27 cellular contexts compared by ENCODE assay signal in the genomic region with DNA sequence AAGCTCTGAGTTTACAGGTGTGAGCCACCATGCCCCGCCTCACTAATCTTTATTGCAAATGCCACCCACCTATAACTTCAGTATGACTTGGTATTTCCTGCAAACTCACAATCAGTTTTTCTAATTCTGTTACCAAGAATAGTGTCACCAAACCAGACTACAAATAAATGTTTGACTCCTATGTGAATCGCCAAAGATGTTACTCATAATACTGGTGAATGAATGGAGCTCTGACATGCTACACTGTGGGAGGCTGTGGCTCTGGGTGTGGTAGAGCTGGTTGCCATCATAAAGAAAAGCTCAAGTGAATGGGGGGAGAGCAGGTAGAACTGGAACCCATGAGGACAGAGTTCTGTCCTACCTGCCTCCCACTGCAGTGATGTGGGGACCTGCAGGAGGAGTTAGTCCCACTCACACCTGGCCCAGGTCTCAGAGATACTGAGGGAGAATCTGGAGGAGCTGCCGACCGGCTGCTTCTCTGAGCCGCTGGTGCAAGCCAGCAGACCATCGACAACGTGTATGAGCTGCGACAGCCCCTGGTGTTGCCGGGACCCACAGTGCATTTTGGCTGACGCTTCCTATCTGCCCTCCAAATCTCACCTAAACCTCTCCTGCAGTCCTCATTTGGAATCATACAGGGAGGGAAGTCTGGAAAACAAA.
DNase-seq lines count a peak whose midpoint lies in the region; ATAC-seq and TF ChIP-seq lines count a peak whose summit lies in the region.
"Had no signal": no experiment of that assay in that cellular context is flagged by ENCODE, and none has a peak within 500 bp of the region (broad histone marks: within the 10 kb centered on the region; RNA-seq: fewer than 3 reads in every experiment).

No MANE protein-coding gene starts in this region.

- H2BK15ac ChIP-seq in IMR-90 (ENCODE audit: low read depth, low read length), result no peak overlapping the region

- H4K5ac ChIP-seq in IMR-90 (ENCODE audit: low read depth, low read length), result no peak overlapping the region

- H3K4me1 Mint-ChIP-seq in activated T-cell treated with anti-CD3 and anti-CD28 coated beads, Interleukin-2, amount 50 U/mL, for 72 hours (ENCODE audit: low read depth), result peaks cover 6% of the 10 kb centered on the region

- H3K9ac ChIP-seq in IMR-90 (ENCODE audit: low read depth, low read length), result no peak overlapping the region
- H3K9ac ChIP-seq: BLaER1 treated with 17β-estradiol and CSF1 and Interleukin-3, amounts not matched to agents 10 nM and 100 nM; SK-N-SH had no signal

- TF ChIP-seq RAD21 in IMR-90 (IDR thresholded peaks at IDR 0.05; ENCODE audit: low read length), result no peak

- H4K8ac ChIP-seq in IMR-90 (ENCODE audit: low read depth in 2 of 2, low read length in 2 of 2), result no peak overlapping the region

- in situ Hi-C loops in IMR-90 (cut with MboI; ENCODE audit: low sequenced_read_pairs), result loop anchor here (5.0 to 25.0 kb wide), 4 partner anchors 132 to 804 kb away; no protein-coding TSS in a partner anchor

- H3K9me3 ChIP-seq in IMR-90 (ENCODE audit: control insufficient read depth, insufficient read depth, low read length), result no peaks in the 10 kb centered on the region
- H3K9me3 ChIP-seq: A549; BLaER1 treated with 17β-estradiol and CSF1 and Interleukin-3, amounts not matched to agents 10 nM and 100 nM; Caco-2; SK-N-SH had no signal

- intact Hi-C loops in IMR-90 (cut with micrococcal nuclease), result loop anchor here (5.0 to 10.0 kb wide), 3 partner anchors 512 to 807 kb away; no protein-coding TSS in a partner anchor
- intact Hi-C loops in left colon (cut with DNase I, micrococcal nuclease), result loop anchor here in 1 of 2 donors (5.0 kb wide), 1 partner anchor 457 kb away; no protein-coding TSS in a partner anchor

- H3K18ac ChIP-seq in IMR-90 (ENCODE audit: low read depth, low read length), result no peak overlapping the region

- H2BK5ac ChIP-seq in IMR-90 (ENCODE audit: low read depth, low read length, poor library complexity, severe bottlenecking), result no peak overlapping the region

- H3K56ac ChIP-seq in IMR-90 (ENCODE audit: extremely low read depth, insufficient read depth, low read length), result no peak overlapping the region

- DNase-seq in activated T-cell treated with anti-CD3 and anti-CD28 coated beads, Interleukin-2, amount 50 U/mL, for 72 hours, result peak; percentile 11 to 12
- no peak for DNase-seq in activated T-cell treated with anti-CD3 and anti-CD28 coated beads, Interleukin-2, amount 50 U/mL, for 1 hour
- DNase-seq in IMR-90 (no peak), coronary artery (ENCODE audit: low spot score) (peak; percentile 56), left colon (no peak), HK-2 (ENCODE audit: unreplicated experiment) (no peak), NCI-H345 (lab: John Stamatoyannopoulos, UW) (no peak), iPS-NIHi11 (ENCODE audit: low spot score) (no peak)
- DNase-seq: AML-193; Caco-2; CD4-positive, alpha-beta T cell; GOT3; Karpas-422; NCI-H1092 treated with DMSO at 0.1 percent for 48 hours; NCI-H1436; NCI-H187; NCI-H2081 treated with DMSO at 0.1 percent for 48 hours; NCI-H2171; NCI-H226; NCI-H510A treated with DMSO at 0.1 percent for 48 hours; OCI-M1; SIG-M5; SK-N-SH had no signal

- ATAC-seq in activated T-cell treated with anti-CD3 and anti-CD28 coated beads, Interleukin-2, amount 50 U/mL, for 72 hours (replicated peaks in 1 of 2), result peak; percentile 89 to 94
- ATAC-seq in IMR-90 (ENCODE audit: low read depth) (no peak), left colon (peak; percentile 45)
- ATAC-seq: GM12878, HCT116 had no signal

- TF ChIP-seq POLR2A in IMR-90 (IDR thresholded peaks at IDR 0.05; ENCODE audit: low read depth, low read length), result no peak

- no peaks in the 10 kb centered on the region; the same call in 1 of the 2 replicates for H3K27me3 ChIP-seq in IMR-90 (ENCODE audit: control insufficient read depth, insufficient read depth, low read length)
- H3K27me3 ChIP-seq: BLaER1 treated with 17β-estradiol and CSF1 and Interleukin-3, amounts not matched to agents 10 nM and 100 nM had no signal

- H3K9me3 Mint-ChIP-seq in activated T-cell treated with anti-CD3 and anti-CD28 coated beads, Interleukin-2, amount 50 U/mL, for 72 hours, result no peaks in the 10 kb centered on the region
- H3K9me3 Mint-ChIP-seq: CD4-positive, alpha-beta T cell had no signal

- H3K9me1 ChIP-seq in IMR-90 (ENCODE audit: insufficient read depth, low read length), result no peaks in the 10 kb centered on the region

- no CpG with 5 or more reads among the region's 10 CpGs for WGBS in IMR-90 (ENCODE audit: extremely low coverage in 2 of 2, insufficient read length in 1 of 2), 2 experiments

- no peak overlapping the region for H3K4me3 ChIP-seq in IMR-90 (ENCODE audit: insufficient read depth, low read depth, low read length)
- no peak overlapping the region for H3K4me3 ChIP-seq in coronary artery
- H3K4me3 ChIP-seq: A549; BLaER1 treated with 17β-estradiol and CSF1 and Interleukin-3, amounts not matched to agents 10 nM and 100 nM; GM12878 had no signal

- H3K27me3 Mint-ChIP-seq in activated T-cell treated with anti-CD3 and anti-CD28 coated beads, Interleukin-2, amount 50 U/mL, for 72 hours (ENCODE audit: low read depth), result peaks cover 15% of the 10 kb centered on the region

- no peak overlapping the region for H3K23ac ChIP-seq in IMR-90 (ENCODE audit: low read depth, low read length)

- no peak overlapping the region for H3K4me2 ChIP-seq in IMR-90 (ENCODE audit: low read depth, low read length)
- H3K4me2 ChIP-seq: A549; BLaER1 treated with 17β-estradiol and CSF1 and Interleukin-3, amounts not matched to agents 10 nM and 100 nM; SK-N-SH had no signal

- H3K27ac ChIP-seq in IMR-90 (ENCODE audit: insufficient read depth, low read length), result no peak overlapping the region
- H3K27ac ChIP-seq in coronary artery, result no peak overlapping the region
- H3K27ac ChIP-seq: A549; BLaER1 treated with 17β-estradiol and CSF1 and Interleukin-3, amounts not matched to agents 10 nM and 100 nM had no signal

- POLR2A ChIA-PET in IMR-90 (lab: Charles Lee; ENCODE audit: unreplicated experiment), result interaction anchor here (0.7 kb wide), 1 partner anchor 52 kb away, joined by 4 read pairs; no protein-coding TSS in a partner anchor

- CTCF ChIA-PET in IMR-90 (lab: Yijun Ruan, JAX), result interaction anchor here (0.6 to 2.9 kb wide), 2 partner anchors 126 to 252 kb away, joined by 3 to 17 read pairs; no protein-coding TSS in a partner anchor

- no peaks in the 10 kb centered on the region for H3K36me3 Mint-ChIP-seq in activated T-cell treated with anti-CD3 and anti-CD28 coated beads, Interleukin-2, amount 50 U/mL, for 72 hours (ENCODE audit: insufficient read depth in 2 of 2)

- no TSS peak for BruUV-seq in IMR-90 (replicated peaks; lab: Mats Ljungman, UMichigan)

- H3K4me3 Mint-ChIP-seq in activated T-cell treated with anti-CD3 and anti-CD28 coated beads, Interleukin-2, amount 50 U/mL, for 72 hours, result no peak overlapping the region
- H3K4me3 Mint-ChIP-seq: CD4-positive, alpha-beta T cell had no signal

- no peak overlapping the region for H3K4ac ChIP-seq in IMR-90 (ENCODE audit: low read depth, low read length)

- no peak for TF ChIP-seq CTCF in IMR-90 (conservative IDR thresholded peaks at IDR 0.05; ENCODE audit: low read depth, low read length)
- TF ChIP-seq CTCF in coronary artery (IDR thresholded peaks at IDR 0.05), result no peak

- H2AK9ac ChIP-seq in IMR-90 (replicated peaks; ENCODE audit: low read depth, low read length, poor library complexity), result no peak overlapping the region

- no peak overlapping the region for H4K91ac ChIP-seq in IMR-90 (ENCODE audit: insufficient read depth, low read depth, low read length)

- no peaks in the 10 kb centered on the region for H3K36me3 ChIP-seq in IMR-90 (ENCODE audit: control insufficient read depth, insufficient read depth, low read length)

- H3K4me1 ChIP-seq in IMR-90 (ENCODE audit: control insufficient read depth, insufficient read depth, low read length), result no peaks in the 10 kb centered on the region
- H3K4me1 ChIP-seq: A549, Caco-2 had no signal

- H2BK120ac ChIP-seq in IMR-90 (ENCODE audit: low read depth, low read length), result no peak overlapping the region

- H2BK20ac ChIP-seq in IMR-90 (ENCODE audit: low read depth, low read length), result no peak overlapping the region

- no peaks in the 10 kb centered on the region for H4K20me1 ChIP-seq in IMR-90 (ENCODE audit: insufficient read depth, low read length)
- H4K20me1 ChIP-seq: BLaER1 treated with 17β-estradiol and CSF1 and Interleukin-3, amounts not matched to agents 10 nM and 100 nM had no signal

- peak overlapping the region; percentile 8; the same call in 1 of the 2 replicates for H2AK5ac ChIP-seq in IMR-90 (ENCODE audit: low read depth, low read length)

- H3K27ac Mint-ChIP-seq in activated T-cell treated with anti-CD3 and anti-CD28 coated beads, Interleukin-2, amount 50 U/mL, for 72 hours, result no peak overlapping the region
- H3K27ac Mint-ChIP-seq: CD4-positive, alpha-beta T cell had no signal

- no peak overlapping the region for H3K14ac ChIP-seq in IMR-90 (replicated peaks; ENCODE audit: low read depth, low read length)

- no peak overlapping the region for H2AFZ ChIP-seq in IMR-90 (replicated peaks; ENCODE audit: low read length, poor library complexity)

- H3K79me1 ChIP-seq in IMR-90 (ENCODE audit: low read depth in 1 of 2, low read length in 2 of 2), result no peaks in the 10 kb centered on the region

- dilution Hi-C loops in IMR-90 (cut with HindIII; ENCODE audit: low sequenced_read_pairs, unreplicated experiment), result no loop called here

TF ChIP-seq in IMR-90, 13 proteins besides CTCF, POLR2A, EP300 and RAD21 (continues in another document):
- TF ChIP-seq SMC3 (IDR thresholded peaks at IDR 0.05; ENCODE audit: low read depth, low read length) (no peak), RCOR1 (IDR thresholded peaks at IDR 0.05; ENCODE audit: insufficient replicate concordance, low read length) (no peak), CEBPB (IDR thresholded peaks at IDR 0.05; ENCODE audit: low read depth, low read length) (no peak), USF2 (IDR thresholded peaks at IDR 0.05; ENCODE audit: low read depth, low read length) (no peak), MAFK (IDR thresholded peaks at IDR 0.05; ENCODE audit: low read depth, low read length) (no peak)

Comparison
In these comparisons a context has a peak if more than half of its experiments do, and no peak if none do; other contexts are left out.
1. DNase-seq: peak in activated T-cell treated with anti-CD3 and anti-CD28 coated beads, Interleukin-2, amount 50 U/mL, for 72 hours (2 of 2) and coronary artery (single experiment); none in activated T-cell treated with anti-CD3 and anti-CD28 coated beads, Interleukin-2, amount 50 U/mL, for 1 hour (single experiment), IMR-90 (single experiment), left colon (0 of 2), HK-2 (single experiment), NCI-H345 (single experiment) and iPS-NIHi11 (single experiment).